ENCODE assay signal across 9 cellular contexts in genomic region chr2:73202156-73203054, GRCh38. TPM values are rescaled to one million over a fixed set of nuclear protein-coding genes. Genes with fewer than 3 reads are reported as not detected.
DNase-seq lines count a peak whose midpoint lies in the region; TF ChIP-seq lines count a peak whose summit lies in the region.
"Had no signal": no experiment of that assay in that cellular context is flagged by ENCODE, and none has a peak within 500 bp of the region (broad histone marks: within the 10 kb centered on the region; RNA-seq: fewer than 3 reads in every experiment).

A gene with protein sequence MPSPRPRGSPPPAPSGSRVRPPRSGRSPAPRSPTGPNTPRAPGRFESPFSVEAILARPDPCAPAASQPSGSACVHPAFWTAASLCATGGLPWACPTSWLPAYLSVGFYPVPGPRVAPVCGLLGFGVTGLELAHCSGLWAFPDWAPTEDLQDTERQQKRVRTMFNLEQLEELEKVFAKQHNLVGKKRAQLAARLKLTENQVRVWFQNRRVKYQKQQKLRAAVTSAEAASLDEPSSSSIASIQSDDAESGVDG (plus strand): TSS chr2:73202574. CDS start chr2:73202667, 93 bp downstream.

- no peaks in the 10 kb centered on the region for H3K79me1 ChIP-seq in H9 (ENCODE audit: insufficient read depth, low read depth, low read length, poor library complexity, severe bottlenecking)

- H2BK15ac ChIP-seq in H9 (ENCODE audit: low read depth, low read length) = no peak within 1 kb of the TSS

- no peak within 1 kb of the TSS for H2BK120ac ChIP-seq in H9 (ENCODE audit: low read depth, low read length, poor library complexity, severe bottlenecking)

- H3K4me2 ChIP-seq in H9 (ENCODE audit: insufficient read depth, insufficient read length, low read length) (peak within 1 kb of the TSS; percentile 45), Karpas-422 (ENCODE audit: low read depth, low read length, poor library complexity, severe bottlenecking) (no peak within 1 kb of the TSS)

- no peak within 1 kb of the TSS for H3K18ac ChIP-seq in H9 (ENCODE audit: insufficient read length, low read depth, low read length)

- no peak within 1 kb of the TSS for H3T11ph ChIP-seq in H9 (ENCODE audit: low read length)

- H3K14ac ChIP-seq in H9 (ENCODE audit: insufficient read depth, low read length) = peak within 1 kb of the TSS; percentile 19; the same call in 1 of the 2 replicates

- H3K4ac ChIP-seq in H9 (ENCODE audit: low read depth, low read length) = no peak within 1 kb of the TSS

- no peak within 1 kb of the TSS for H2BK5ac ChIP-seq in H9 (ENCODE audit: insufficient read length, low read length)

- H3K9ac ChIP-seq in H9 (ENCODE audit: extremely low read depth, insufficient read length, low read length) = no peak within 1 kb of the TSS
- no peak within 1 kb of the TSS for H3K9ac ChIP-seq in Karpas-422 (ENCODE audit: low read length)

- no peaks in the 10 kb centered on the region for H3K9me2 ChIP-seq in Karpas-422 (replicated peaks; ENCODE audit: insufficient read depth, low read length)

- no peak within 1 kb of the TSS for H2BK20ac ChIP-seq in H9 (ENCODE audit: low read depth, low read length, poor library complexity, severe bottlenecking)

- H3K27me3 Mint-ChIP-seq in H9 (ENCODE audit: low read depth) = peaks cover 76% of the 10 kb centered on the region

- H4K8ac ChIP-seq in H9 (replicated peaks; ENCODE audit: insufficient read length, low read depth, low read length) = no peak within 1 kb of the TSS

- TF ChIP-seq CTCF in H9 (conservative IDR thresholded peaks at IDR 0.05) (no peak), left ventricle myocardium inferior (IDR thresholded peaks at IDR 0.05; ENCODE audit: borderline replicate concordance) (no peak)

- DNase-seq in H9 = peak; percentile 76
- peak; percentile 60 for DNase-seq in activated CD8-positive, alpha-beta memory T cell treated with anti-CD3 and anti-CD28 coated beads, Interleukin-2, amount 50 U/mL, for 48 hours
- no peak for DNase-seq in left ventricle myocardium inferior
- DNase-seq in skeletal muscle cell (ENCODE audit: low read depth) = no peak
- no peak for DNase-seq in activated gamma-delta T cell (lab: John Stamatoyannopoulos, UW)
- no peak for DNase-seq in SHP77 treated with DMSO at 0.1 percent for 48 hours (lab: John Stamatoyannopoulos, UW)
- no peak for DNase-seq in Karpas-422
- no peak for DNase-seq in AML-193 (lab: John Stamatoyannopoulos, UW)

- H2AK5ac ChIP-seq in H9 (ENCODE audit: insufficient read length, low read length) = no peak within 1 kb of the TSS

- peak within 1 kb of the TSS; percentile 55 for H3K4me3 ChIP-seq in left ventricle myocardium inferior
- peak within 1 kb of the TSS; percentile 18 for H3K4me3 ChIP-seq in skeletal muscle cell (ENCODE audit: low read depth, low read length)
- no peak within 1 kb of the TSS for H3K4me3 ChIP-seq in Karpas-422 (ENCODE audit: low read length)

- H3K23me2 ChIP-seq in H9 (ENCODE audit: insufficient read length, low read depth, low read length, poor library complexity, severe bottlenecking) = peaks cover 6% of the 10 kb centered on the region

- H3K9me3 ChIP-seq in H9 (ENCODE audit: control insufficient read depth, low read depth, low read length) (no peaks in the 10 kb centered on the region), left ventricle myocardium inferior (replicated peaks) (no peaks in the 10 kb centered on the region), Karpas-422 (ENCODE audit: low read length) (no peaks in the 10 kb centered on the region)

- no peak within 1 kb of the TSS for H3K56ac ChIP-seq in H9 (ENCODE audit: insufficient read length, low read depth, low read length)

- H3K4me1 Mint-ChIP-seq in H9 = peaks cover 10 to 12% of the 10 kb centered on the region in 2 experiments

- peaks cover 0 to 4% (median 0%) of the 10 kb centered on the region in 3 experiments; a peak in 1 of 7 replicates for H3K36me3 Mint-ChIP-seq in H9 (ENCODE audit: insufficient read depth in 1 of 3, low read depth in 3 of 3)

- intact Hi-C loops in left ventricle myocardium inferior (cut with micrococcal nuclease) = no loop called here

- H3K27me3 ChIP-seq in H9 (ENCODE audit: insufficient read depth, low read length) = peaks cover 13% of the 10 kb centered on the region; the same call in 1 of the 2 replicates
- H3K27me3 ChIP-seq in left ventricle myocardium inferior (ENCODE audit: low read depth) = peaks cover 98% of the 10 kb centered on the region
- H3K27me3 ChIP-seq in Karpas-422 (ENCODE audit: low read length) = no peaks in the 10 kb centered on the region

- H4K91ac ChIP-seq in H9 (ENCODE audit: insufficient read length, low read depth, low read length) = no peak within 1 kb of the TSS

- H3K36me3 ChIP-seq in left ventricle myocardium inferior (no peaks in the 10 kb centered on the region), Karpas-422 (ENCODE audit: insufficient read depth, low read length) (no peaks in the 10 kb centered on the region)

- H4K5ac ChIP-seq in H9 (ENCODE audit: insufficient read length, low read depth, low read length) = no peak within 1 kb of the TSS

- H3K4me3 Mint-ChIP-seq in H9 = peak within 1 kb of the TSS; percentile 56 to 73

- no peaks in the 10 kb centered on the region for H3K4me1 ChIP-seq in H9 (ENCODE audit: insufficient read depth, low read length)
- peaks cover 16% of the 10 kb centered on the region for H3K4me1 ChIP-seq in left ventricle myocardium inferior
- no peaks in the 10 kb centered on the region for H3K4me1 ChIP-seq in Karpas-422 (ENCODE audit: low read length)

- H4K20me1 ChIP-seq in H9 (ENCODE audit: control insufficient read depth, insufficient read depth, insufficient read length) = no peaks in the 10 kb centered on the region
- no peaks in the 10 kb centered on the region for H4K20me1 ChIP-seq in Karpas-422 (ENCODE audit: insufficient read depth, low read depth, low read length)

- no peak within 1 kb of the TSS for H2AFZ ChIP-seq in H9 (ENCODE audit: low read length)
- no peak within 1 kb of the TSS for H2AFZ ChIP-seq in Karpas-422 (ENCODE audit: low read length)

- no peak within 1 kb of the TSS for H2BK12ac ChIP-seq in H9 (ENCODE audit: insufficient read length, low read depth, low read length)

- H3K79me2 ChIP-seq in H9 (ENCODE audit: insufficient read depth, low read length) (no peaks in the 10 kb centered on the region), Karpas-422 (ENCODE audit: low read length) (no peaks in the 10 kb centered on the region)

- H3K23ac ChIP-seq in H9 (ENCODE audit: insufficient read length, low read depth, low read length) = no peak within 1 kb of the TSS

- H3K27ac ChIP-seq in H9 (ENCODE audit: insufficient read length, low read depth, low read length) = no peak within 1 kb of the TSS
- H3K27ac ChIP-seq in left ventricle myocardium inferior (replicated peaks) = no peak within 1 kb of the TSS
- H3K27ac ChIP-seq in Karpas-422 (ENCODE audit: low read length) = no peak within 1 kb of the TSS

- peaks cover 8% of the 10 kb centered on the region in 2 experiments; a peak in 3 of 5 replicates for H3K9me3 Mint-ChIP-seq in H9

- WGBS in H9 (ENCODE audit: extremely low coverage, insufficient read length, low lambda C conversion rate) = no CpG with 5 or more reads among the region's 87 CpGs

- no peak within 1 kb of the TSS for H3K27ac Mint-ChIP-seq in H9

RNA-seq across cellular contexts. Expression of the gene that starts here (rescaled TPM):
- total RNA-seq in H9 (2021) (0.55 and 0.66 TPM in 2 replicates), left ventricle myocardium inferior (not detected)
- not detected in 2 replicates for total RNA-seq in Karpas-422 (2014; rRNA removed; shearing (Covaris generic); ENCODE audit: low replicate concordance)
- total RNA-seq: T-helper 2 cell treated with Interferon-gamma antibody and Interleukin-4, amounts not matched to agents 100 ng/mL and 5 ng/mL, for 36 hours had no signal

Comparison
In these comparisons a context has a peak if more than half of its experiments do, and no peak if none do; other contexts are left out.
1. Peak in DNase-seq and H3K4me2 ChIP-seq in H9; RNA of the gene not detected or under 1 TPM.